24 cellular contexts compared by ENCODE assay signal in the genomic region with DNA sequence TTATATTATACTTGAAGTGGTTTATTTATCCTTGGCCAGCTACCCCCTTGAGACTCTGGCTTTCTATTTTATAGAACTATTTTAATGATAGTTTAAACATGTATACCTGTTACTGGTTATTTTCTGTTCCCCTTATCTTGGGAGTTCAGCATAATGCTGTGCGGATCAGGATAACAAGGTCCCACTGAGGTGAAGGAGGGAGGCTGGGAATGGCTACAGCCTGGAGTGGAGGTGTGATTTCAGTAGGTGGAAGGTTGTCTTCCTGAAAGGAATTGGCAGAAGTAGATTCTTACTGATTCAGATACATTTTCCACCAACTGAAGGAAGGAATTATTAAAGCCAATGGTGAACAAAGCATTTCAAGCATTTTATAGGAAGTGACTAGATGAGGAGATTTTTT. TPM values are rescaled to one million over a fixed set of nuclear protein-coding genes. Genes with fewer than 3 reads are reported as not detected.
A peak's percentile ranks its signal among the peaks of the same experiment; 100 is the strongest.
DNase-seq lines count a peak whose midpoint lies in the region; ATAC-seq lines count a peak whose summit lies in the region.
"Had no signal": no experiment of that assay in that cellular context is flagged by ENCODE, and none has a peak within 500 bp of the region (broad histone marks: within the 10 kb centered on the region; RNA-seq: fewer than 3 reads in every experiment).

No MANE protein-coding gene starts in this region.

- no peaks in the 10 kb centered on the region for H3K79me1 ChIP-seq in mesendoderm (ENCODE audit: low read length)

- no peak overlapping the region for H3K18ac ChIP-seq in mesendoderm (ENCODE audit: low read length)

- no peaks in the 10 kb centered on the region for H3K36me3 ChIP-seq in H7 (replicated peaks; ENCODE audit: control insufficient read depth, insufficient read depth, low read length)
- H3K36me3 ChIP-seq in mesendoderm (ENCODE audit: control insufficient read depth, insufficient read depth, low read length): no peaks in the 10 kb centered on the region
- H3K36me3 ChIP-seq: ascending aorta had no signal

- H3K4me3 ChIP-seq in H7 (ENCODE audit: insufficient read depth, low read depth, low read length): no peak overlapping the region
- H3K4me3 ChIP-seq in mesendoderm (ENCODE audit: low read length): no peak overlapping the region
- H3K4me3 ChIP-seq: ascending aorta, GM23248, lung had no signal

- no peaks in the 10 kb centered on the region for H3K79me2 ChIP-seq in mesendoderm (ENCODE audit: control insufficient read depth, insufficient read depth, low read length)

- H2BK5ac ChIP-seq in mesendoderm (ENCODE audit: low read length): no peak overlapping the region

- no peak overlapping the region for H4K5ac ChIP-seq in mesendoderm (ENCODE audit: low read length)

- H3K4me2 ChIP-seq in mesendoderm (ENCODE audit: low read length): no peak overlapping the region

- H3K27ac ChIP-seq in mesendoderm (ENCODE audit: low read depth, low read length): no peak overlapping the region
- H3K27ac ChIP-seq: C4-2B, GM23248 had no signal

- H3K4ac ChIP-seq in mesendoderm (ENCODE audit: low read depth, low read length): no peak overlapping the region

- H3K56ac ChIP-seq in mesendoderm (ENCODE audit: low read length): no peak overlapping the region

- no peak overlapping the region for H3K23ac ChIP-seq in mesendoderm (ENCODE audit: low read length)

- H2BK120ac ChIP-seq in mesendoderm (ENCODE audit: low read depth, low read length): no peak overlapping the region

- no peaks in the 10 kb centered on the region for H3K4me1 ChIP-seq in mesendoderm (ENCODE audit: control insufficient read depth, low read depth, low read length)

- no peak overlapping the region for H4K8ac ChIP-seq in mesendoderm (ENCODE audit: low read depth, low read length)

- DNase-seq in DMS53 (lab: John Stamatoyannopoulos, UW) (peak; percentile 43), DMS53 treated with DMSO at 0.1 percent for 48 hours (lab: John Stamatoyannopoulos, UW; ENCODE audit: unreplicated experiment) (no peak), H7 (peak; percentile 19), NCI-H748 (lab: John Stamatoyannopoulos, UW; ENCODE audit: unreplicated experiment) (peak; percentile 65), mesendoderm (peak; percentile 51), ureter (ENCODE audit: low spot score) (no peak)
- DNase-seq: activated CD4-positive, alpha-beta T cell treated with anti-CD3 and anti-CD28 coated beads, Interleukin-2, amount 10 ng/mL, durations not matched to agents 7 days and 5 days; activated gamma-delta T cell treated with Interleukin-2 at 50 U/mL for 16 hours; activated naive CD8-positive, alpha-beta T cell treated with anti-CD3 and anti-CD28 coated beads, Interleukin-2, amount 10 ng/mL, durations not matched to agents 7 days and 5 days; activated T-cell treated with anti-CD3 and anti-CD28 coated beads, Interleukin-2, amount 50 U/mL, for 48 hours; foreskin melanocyte; GM23248; KG1; left cardiac atrium; naive thymus-derived CD8-positive, alpha-beta T cell; occipital lobe; SW 1271; trophoblast cell had no signal

- no peaks in the 10 kb centered on the region for H3K27me3 ChIP-seq in H7 (ENCODE audit: control insufficient read depth, insufficient read depth, low read length)
- H3K27me3 ChIP-seq in mesendoderm (ENCODE audit: insufficient read depth, low read length, poor library complexity): no peaks in the 10 kb centered on the region
- H3K27me3 ChIP-seq: ascending aorta had no signal

- no peak overlapping the region for H2BK15ac ChIP-seq in mesendoderm (replicated peaks; ENCODE audit: low read depth)

- H2AK5ac ChIP-seq in mesendoderm (ENCODE audit: low read length): no peak overlapping the region

- H3K9ac ChIP-seq in mesendoderm (ENCODE audit: low read length): no peak overlapping the region
- H3K9ac ChIP-seq: GM23248 had no signal

- ATAC-seq in HG03442 (IDR thresholded peaks at IDR 0.05; ENCODE audit: unreplicated experiment) (no peak), HG03159 (IDR thresholded peaks at IDR 0.05; ENCODE audit: unreplicated experiment) (no peak)
- ATAC-seq: naive thymus-derived CD8-positive, alpha-beta T cell; stimulated activated memory B cell treated with anti-CD40 and anti-IgM and Interleukin-4, amounts not matched to agents 10 μg/mL and 1 μg/mL and 100 μg/mL, for 72 hours had no signal

- WGBS in mesendoderm (ENCODE audit: extremely low coverage, insufficient coverage, low lambda C conversion rate): no CpG with 5 or more reads among the region's 1 CpG

RNA-seq across cellular contexts. Expression of a gene that starts 38.9 kb away (rescaled TPM):
- total RNA-seq in H7 (2014; rRNA removed; shearing (Covaris generic)): 33.7 and 33.9 TPM in 2 replicates
- 23.6 TPM for polyA plus RNA-seq in mesendoderm (2013, experiment 1 of 2)
- polyA plus RNA-seq in mesendoderm (2013, experiment 2 of 2): 26.8 TPM
- 124 TPM for total RNA-seq in ureter

Comparison
In these comparisons a context has a peak if more than half of its experiments do, and no peak if none do; other contexts are left out.
1. DNase-seq: peak in DMS53 (single experiment), H7 (single experiment), NCI-H748 (single experiment) and mesendoderm (single experiment); none in DMS53 treated with DMSO at 0.1 percent for 48 hours (single experiment) and ureter (single experiment).